ENCODE assay signal across 30 cellular contexts in genomic region chr12:100564905-100565467, GRCh38. TPM values are rescaled to one million over a fixed set of nuclear protein-coding genes. Genes with fewer than 3 reads are reported as not detected.
"Had no signal": no experiment of that assay in that cellular context is flagged by ENCODE, and none has a peak within 500 bp of the region (broad histone marks: within the 10 kb centered on the region; RNA-seq: fewer than 3 reads in every experiment).

No MANE protein-coding gene starts in this region.

- H3K27me3 ChIP-seq: left lung, testis, thyroid gland, transverse colon, upper lobe of left lung had no signal

- ATAC-seq: left lung; mucosa of descending colon; naive thymus-derived CD4-positive, alpha-beta T cell; natural killer cell treated with Interleukin-12 subunit alpha and Interleukin-12 subunit beta and Interleukin-15 and Interleukin-18, amount 100 ng/mL, for 72 hours; pancreas; right cardiac atrium; sciatic nerve; stimulated activated naive B cell treated with anti-CD40 and anti-IgM and Interleukin-4, amounts not matched to agents 10 μg/mL and 1 μg/mL and 100 μg/mL, for 72 hours; stimulated activated naive CD8-positive, alpha-beta T cell treated with anti-CD3 and anti-CD28 coated beads, Interleukin-15, Interleukin-2, amounts not matched to agents 100 U/mL and 50 U/mL, for 24 hours had no signal

- H3K9me3 ChIP-seq: left lung, mucosa of descending colon, pancreas, prostate gland, stomach, testis, thyroid gland, transverse colon, upper lobe of left lung had no signal

- H3K9me3 Mint-ChIP-seq: natural killer cell treated with Interleukin-12 subunit alpha and Interleukin-12 subunit beta and Interleukin-15 and Interleukin-18, amount 100 ng/mL, for 72 hours; stimulated activated naive B cell treated with anti-CD40 and anti-IgM and Interleukin-4, amounts not matched to agents 10 μg/mL and 1 μg/mL and 100 μg/mL, for 72 hours had no signal

- H3K4me3 Mint-ChIP-seq: naive thymus-derived CD4-positive, alpha-beta T cell; natural killer cell treated with Interleukin-12 subunit alpha and Interleukin-12 subunit beta and Interleukin-15 and Interleukin-18, amount 100 ng/mL, for 72 hours; stimulated activated naive B cell treated with anti-CD40 and anti-IgM and Interleukin-4, amounts not matched to agents 10 μg/mL and 1 μg/mL and 100 μg/mL, for 72 hours had no signal

- H3K4me3 ChIP-seq: left lung, lung, mucosa of descending colon, pancreas, prostate gland, skin epidermis, stomach, testis, thyroid gland, transverse colon, upper lobe of left lung had no signal

- H3K4me1 ChIP-seq: pancreas, prostate gland, thyroid gland had no signal

- DNase-seq: hippocampal formation; kidney glomerular epithelial cell; left cardiac atrium; left lung; midbrain; mucosa of descending colon; naive thymus-derived CD4-positive, alpha-beta T cell; nucleus accumbens; pancreas; posterior cingulate gyrus; retina; right cardiac atrium; stimulated activated CD4-positive, alpha-beta T cell treated with anti-CD3 and anti-CD28 coated beads, Interleukin-12 subunit alpha, Interleukin-12 subunit beta, amount 100 ng/mL, for 4 hours; stimulated activated CD4-positive, alpha-beta T cell treated with anti-CD3 and anti-CD28 coated beads, Interleukin-15, amount 100 ng/mL, for 24 hours; stimulated activated CD4-positive, alpha-beta T cell treated with anti-CD3 and anti-CD28 coated beads, Interleukin-2, amount 100 ng/mL, for 24 hours; stimulated activated CD4-positive, alpha-beta T cell treated with anti-CD3 and anti-CD28 coated beads, Interleukin-4, amount 100 ng/mL, for 1 hour; stimulated activated naive B cell treated with anti-CD40 and anti-IgM and Interleukin-4, amounts not matched to agents 10 μg/mL and 1 μg/mL and 100 μg/mL, for 72 hours; stimulated activated naive CD8-positive, alpha-beta T cell treated with anti-CD3 and anti-CD28 coated beads, Interleukin-15, Interleukin-2, amounts not matched to agents 100 U/mL and 50 U/mL, for 24 hours; stomach; testis; thyroid gland; transverse colon; upper lobe of left lung had no signal

- H3K36me3 Mint-ChIP-seq: naive thymus-derived CD4-positive, alpha-beta T cell; natural killer cell treated with Interleukin-12 subunit alpha and Interleukin-12 subunit beta and Interleukin-15 and Interleukin-18, amount 100 ng/mL, for 72 hours; stimulated activated naive B cell treated with anti-CD40 and anti-IgM and Interleukin-4, amounts not matched to agents 10 μg/mL and 1 μg/mL and 100 μg/mL, for 72 hours had no signal

- H3K27ac ChIP-seq: left lung, pancreas, prostate gland, stomach, testis, transverse colon, upper lobe of left lung had no signal

- FAIRE-seq: keratinocyte, pancreas, urothelium cell line had no signal

- H3K36me3 ChIP-seq: left lung, prostate gland, stomach, thyroid gland, transverse colon, upper lobe of left lung had no signal

- H3K27ac Mint-ChIP-seq: naive thymus-derived CD4-positive, alpha-beta T cell; natural killer cell treated with Interleukin-12 subunit alpha and Interleukin-12 subunit beta and Interleukin-15 and Interleukin-18, amount 100 ng/mL, for 72 hours; stimulated activated naive B cell treated with anti-CD40 and anti-IgM and Interleukin-4, amounts not matched to agents 10 μg/mL and 1 μg/mL and 100 μg/mL, for 72 hours had no signal

RNA-seq across cellular contexts. Expression of gene GAS2L3, which starts 8.5 kb away (rescaled TPM):
- polyA plus RNA-seq: naive thymus-derived CD4-positive, alpha-beta T cell had no signal
